Comparison of ENCODE assay signal across 16 cellular contexts in the genomic region with DNA sequence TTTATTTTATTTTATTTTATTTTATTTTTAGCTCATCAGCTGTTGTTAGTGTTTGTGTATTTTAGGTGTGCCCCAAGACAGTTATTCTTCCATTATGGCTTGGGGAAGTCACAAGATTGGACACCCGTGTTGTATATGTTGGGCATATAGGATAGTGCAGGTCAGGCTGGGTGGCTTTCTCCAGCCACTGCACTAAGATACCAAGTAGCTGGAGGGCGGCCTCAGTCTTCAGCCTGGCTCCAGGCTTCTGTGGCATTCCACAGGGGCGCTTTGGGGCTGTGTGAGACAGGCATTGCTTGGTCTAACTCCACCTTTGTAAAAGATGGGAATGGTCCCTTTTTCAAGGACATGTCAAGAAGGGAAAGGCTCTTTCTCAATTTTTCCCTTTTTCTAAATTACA. TPM values are rescaled to one million over a fixed set of nuclear protein-coding genes. Genes with fewer than 3 reads are reported as not detected.
DNase-seq lines count a peak whose midpoint lies in the region; ATAC-seq lines count a peak whose summit lies in the region.
"Had no signal": no experiment of that assay in that cellular context is flagged by ENCODE, and none has a peak within 500 bp of the region (broad histone marks: within the 10 kb centered on the region; RNA-seq: fewer than 3 reads in every experiment).

No MANE protein-coding gene starts in this region.

- peaks cover 67% of the 10 kb centered on the region for H3K36me3 Mint-ChIP-seq in activated CD4-positive, alpha-beta T cell treated with anti-CD3 and anti-CD28 coated beads, Interleukin-2, amount 10 ng/mL, durations not matched to agents 7 days and 5 days (ENCODE audit: low read depth)

- peaks cover 2% of the 10 kb centered on the region for H3K4me1 Mint-ChIP-seq in activated CD4-positive, alpha-beta T cell treated with anti-CD3 and anti-CD28 coated beads, Interleukin-2, amount 10 ng/mL, durations not matched to agents 7 days and 5 days
- H3K4me1 Mint-ChIP-seq: CD14-positive monocyte had no signal

- no peak for ATAC-seq in sciatic nerve
- ATAC-seq: A549 had no signal

- peak overlapping the region; percentile 72 for H3K27ac Mint-ChIP-seq in activated CD4-positive, alpha-beta T cell treated with anti-CD3 and anti-CD28 coated beads, Interleukin-2, amount 10 ng/mL, durations not matched to agents 7 days and 5 days
- H3K27ac Mint-ChIP-seq: CD4-positive, alpha-beta memory T cell; CD4-positive, CD25-positive, alpha-beta regulatory T cell; CD8-positive, alpha-beta memory T cell had no signal

- CTCF ChIA-PET in activated CD4-positive, alpha-beta T cell treated with anti-CD3 and anti-CD28 coated beads, Interleukin-2, amount 10 ng/mL, durations not matched to agents 7 days and 5 days (lab: Charles Lee): no interaction called here

- no peaks in the 10 kb centered on the region for H3K9me3 Mint-ChIP-seq in activated CD4-positive, alpha-beta T cell treated with anti-CD3 and anti-CD28 coated beads, Interleukin-2, amount 10 ng/mL, durations not matched to agents 7 days and 5 days
- H3K9me3 Mint-ChIP-seq: CD4-positive, alpha-beta memory T cell; CD4-positive, CD25-positive, alpha-beta regulatory T cell; CD8-positive, alpha-beta memory T cell had no signal

- H3K4me3 Mint-ChIP-seq in activated CD4-positive, alpha-beta T cell treated with anti-CD3 and anti-CD28 coated beads, Interleukin-2, amount 10 ng/mL, durations not matched to agents 7 days and 5 days: no peak overlapping the region
- H3K4me3 Mint-ChIP-seq: CD14-positive monocyte; CD4-positive, alpha-beta memory T cell; CD4-positive, CD25-positive, alpha-beta regulatory T cell; CD8-positive, alpha-beta memory T cell had no signal

- H3K27me3 Mint-ChIP-seq in activated CD4-positive, alpha-beta T cell treated with anti-CD3 and anti-CD28 coated beads, Interleukin-2, amount 10 ng/mL, durations not matched to agents 7 days and 5 days: no peaks in the 10 kb centered on the region
- H3K27me3 Mint-ChIP-seq: CD4-positive, alpha-beta memory T cell; CD4-positive, CD25-positive, alpha-beta regulatory T cell; CD8-positive, alpha-beta memory T cell had no signal

- no peak for DNase-seq in activated CD4-positive, alpha-beta T cell treated with anti-CD3 and anti-CD28 coated beads, Interleukin-2, amount 10 ng/mL, durations not matched to agents 7 days and 5 days
- no peak for DNase-seq in activated CD4-positive, alpha-beta T cell treated with anti-CD3 and anti-CD28 coated beads for 1 hour
- DNase-seq in islet precursor cell: peak; percentile 35
- peak; percentile 0 for DNase-seq in sciatic nerve (ENCODE audit: low spot score)
- DNase-seq in DMS 273 treated with DMSO at 0.1 percent for 48 hours (lab: John Stamatoyannopoulos, UW): no peak
- DNase-seq: ACHN; BE2C; C1 segment of cervical spinal cord; CD4-positive, alpha-beta memory T cell; CD4-positive, CD25-positive, alpha-beta regulatory T cell; CD8-positive, alpha-beta memory T cell; COR-L47; DMS79 treated with DMSO at 0.1 percent for 48 hours; GF-D8 had no signal

- intact Hi-C loops in sciatic nerve (cut with DNase I): no loop called here

- POLR2A ChIA-PET in activated CD4-positive, alpha-beta T cell treated with anti-CD3 and anti-CD28 coated beads, Interleukin-2, amount 10 ng/mL, durations not matched to agents 7 days and 5 days (lab: Charles Lee): no interaction called here

RNA-seq across cellular contexts. Expression of a gene that starts 16.5 kb away (rescaled TPM):
- 10 to 100 TPM; 47.7 to 48.1 TPM for total RNA-seq in activated CD4-positive, alpha-beta T cell treated with anti-CD3 and anti-CD28 coated beads, Interleukin-2, amount 10 ng/mL, durations not matched to agents 7 days and 5 days
- 18.1 TPM for total RNA-seq in sciatic nerve

RNA-seq across cellular contexts. Expression of a gene that starts 16.6 kb away (rescaled TPM):
- total RNA-seq in activated CD4-positive, alpha-beta T cell treated with anti-CD3 and anti-CD28 coated beads, Interleukin-2, amount 10 ng/mL, durations not matched to agents 7 days and 5 days: under 1 TPM; 0.56 to 0.72 TPM
- total RNA-seq in sciatic nerve: 1.8 TPM

RNA-seq across cellular contexts. Expression of a gene that starts 43.1 kb away (rescaled TPM):
- total RNA-seq in activated CD4-positive, alpha-beta T cell treated with anti-CD3 and anti-CD28 coated beads, Interleukin-2, amount 10 ng/mL, durations not matched to agents 7 days and 5 days: 10 to 100 TPM; 74.0 to 81.4 TPM
- 111 TPM for total RNA-seq in sciatic nerve

Comparison
In these comparisons a context has a peak if more than half of its experiments do, and no peak if none do; other contexts are left out.
1. DNase-seq: peak in islet precursor cell (single experiment) and sciatic nerve (single experiment); none in activated CD4-positive, alpha-beta T cell treated with anti-CD3 and anti-CD28 coated beads, Interleukin-2, amount 10 ng/mL, durations not matched to agents 7 days and 5 days (single experiment), activated CD4-positive, alpha-beta T cell treated with anti-CD3 and anti-CD28 coated beads for 1 hour (single experiment) and DMS 273 treated with DMSO at 0.1 percent for 48 hours (single experiment).